ENCODE assay signal across 23 cellular contexts in the genomic region with DNA sequence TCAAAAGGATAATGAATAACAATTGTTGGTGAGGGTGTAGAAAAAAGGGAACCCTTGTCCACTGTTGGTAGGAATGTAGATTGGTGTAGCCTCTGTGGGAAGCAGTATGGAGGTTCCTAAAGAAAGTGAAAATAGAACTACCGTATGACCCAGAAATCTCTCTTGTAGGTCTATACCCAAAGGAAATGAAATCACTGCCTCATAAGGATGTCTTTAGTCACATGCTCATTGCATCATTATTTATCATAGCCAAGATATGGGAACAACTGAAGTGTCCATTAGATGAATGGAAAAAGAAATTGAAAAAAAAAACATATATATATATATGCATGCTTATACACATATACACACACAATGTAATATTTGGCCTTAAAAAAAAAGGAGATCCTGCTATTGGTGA.
"Had no signal": no experiment of that assay in that cellular context is flagged by ENCODE, and none has a peak within 500 bp of the region (broad histone marks: within the 10 kb centered on the region; RNA-seq: fewer than 3 reads in every experiment).

No MANE protein-coding gene starts in this region.

- H3K27me3 ChIP-seq: breast epithelium, colonic mucosa, gastrocnemius medialis, neutrophil, vagina had no signal

- DNase-seq: activated CD4-positive, alpha-beta T cell treated with anti-CD3 and anti-CD28 coated beads for 36 hours; activated CD4-positive, CD25-positive, alpha-beta regulatory T cell; activated CD8-positive, alpha-beta memory T cell treated with anti-CD3 and anti-CD28 coated beads, Interleukin-2, amount 10 ng/mL, durations not matched to agents 7 days and 5 days; activated CD8-positive, alpha-beta T cell treated with anti-CD3 and anti-CD28 coated beads, Interleukin-2, amount 10 ng/mL, durations not matched to agents 7 days and 5 days; activated naive CD4-positive, alpha-beta T cell; activated T-cell treated with anti-CD3 and anti-CD28 coated beads, Interleukin-2, amount 50 U/mL, for 48 hours; colonic mucosa; effector memory CD4-positive, alpha-beta T cell; gastrocnemius medialis; glutamatergic neuron; left ventricle myocardium superior; mammary epithelial cell; naive B cell; nephron progenitor cell; stimulated activated CD4-positive, alpha-beta T cell treated with anti-CD3 and anti-CD28 coated beads, Interleukin-4, amount 100 ng/mL, for 24 hours; stimulated activated naive CD8-positive, alpha-beta T cell treated with anti-CD3 and anti-CD28 coated beads, Interleukin-15, amount 100 ng/mL, for 72 hours; substantia nigra; T-helper 1 cell had no signal

- H3K27ac ChIP-seq: breast epithelium, colonic mucosa, gastrocnemius medialis, neutrophil, skin epidermis, vagina had no signal

- FAIRE-seq: islet of Langerhans had no signal

- H3K9me3 ChIP-seq: breast epithelium, colonic mucosa, gastrocnemius medialis, neutrophil, vagina had no signal

- H3K4me1 ChIP-seq: breast epithelium, colonic mucosa, gastrocnemius medialis, vagina had no signal

- H3K36me3 ChIP-seq: breast epithelium, colonic mucosa, gastrocnemius medialis, neutrophil, vagina had no signal

- H3K4me3 ChIP-seq: breast epithelium, colonic mucosa, gastrocnemius medialis, skin epidermis, vagina had no signal
